Comparison of ENCODE assay signal across 20 cellular contexts in genomic region chr4:53557601-53558000, GRCh38. TPM values are rescaled to one million over a fixed set of nuclear protein-coding genes. Genes with fewer than 3 reads are reported as not detected.
DNase-seq lines count a peak whose midpoint lies in the region; ATAC-seq and TF ChIP-seq lines count a peak whose summit lies in the region.
"Had no signal": no experiment of that assay in that cellular context is flagged by ENCODE, and none has a peak within 500 bp of the region (broad histone marks: within the 10 kb centered on the region; RNA-seq: fewer than 3 reads in every experiment).

No MANE protein-coding gene starts in this region.

- no peak for TF ChIP-seq CTCF in astrocyte of the cerebellum (IDR thresholded peaks at IDR 0.05; ENCODE audit: low read depth, low read length, missing control alignments)

- peak; percentile 41 to 49 for ATAC-seq in left cardiac atrium
- no peak for ATAC-seq in Right ventricle myocardium inferior
- no peak for ATAC-seq in naive thymus-derived CD8-positive, alpha-beta T cell
- ATAC-seq: stimulated activated naive B cell treated with anti-CD40 and anti-IgM and Interleukin-4, amounts not matched to agents 10 μg/mL and 1 μg/mL and 100 μg/mL, for 72 hours had no signal

- no peaks in the 10 kb centered on the region for H3K9me3 ChIP-seq in effector memory CD4-positive, alpha-beta T cell (ENCODE audit: control insufficient read depth, low read length)
- H3K9me3 ChIP-seq: neutrophil, SJCRH30, transverse colon had no signal

- no peaks in the 10 kb centered on the region for H3K27me3 ChIP-seq in effector memory CD4-positive, alpha-beta T cell (replicated peaks; ENCODE audit: control insufficient read depth, insufficient read depth, low read length, poor library complexity, severe bottlenecking)
- H3K27me3 ChIP-seq: neutrophil, SJCRH30, transverse colon had no signal

- H3K36me3 Mint-ChIP-seq in naive thymus-derived CD8-positive, alpha-beta T cell, result no peaks in the 10 kb centered on the region
- H3K36me3 Mint-ChIP-seq: stimulated activated naive B cell treated with anti-CD40 and anti-IgM and Interleukin-4, amounts not matched to agents 10 μg/mL and 1 μg/mL and 100 μg/mL, for 72 hours had no signal

- H3K27ac Mint-ChIP-seq in naive thymus-derived CD8-positive, alpha-beta T cell, result no peak overlapping the region
- H3K27ac Mint-ChIP-seq: activated T-helper 2 cell treated with anti-CD3 and anti-CD28 coated beads, Interferon-gamma antibody, Interleukin-2, Interleukin-4, amounts not matched to agents 10 μg/mL and 5 μg/mL and 100 μg/mL, durations not matched to agents 14 hours and 24 hours and 36 hours; stimulated activated naive B cell treated with anti-CD40 and anti-IgM and Interleukin-4, amounts not matched to agents 10 μg/mL and 1 μg/mL and 100 μg/mL, for 72 hours had no signal

- peaks cover 0 to 13% (median 6%) of the 10 kb centered on the region in 5 donors for H3K27me3 Mint-ChIP-seq in naive thymus-derived CD8-positive, alpha-beta T cell

- POLR2A ChIA-PET in naive thymus-derived CD8-positive, alpha-beta T cell (lab: Charles Lee), result no interaction called here

- peak overlapping the region; percentile 11 for H3K4me3 ChIP-seq in astrocyte of the cerebellum (ENCODE audit: low read depth, low read length)
- H3K4me3 ChIP-seq in effector memory CD4-positive, alpha-beta T cell (ENCODE audit: insufficient read depth, low read depth, low read length, poor library complexity, severe bottlenecking), result no peak overlapping the region
- H3K4me3 ChIP-seq: SJCRH30, transverse colon had no signal

- H3K4me3 Mint-ChIP-seq in naive thymus-derived CD8-positive, alpha-beta T cell, result no peak overlapping the region
- H3K4me3 Mint-ChIP-seq: central memory CD8-positive, alpha-beta T cell; stimulated activated naive B cell treated with anti-CD40 and anti-IgM and Interleukin-4, amounts not matched to agents 10 μg/mL and 1 μg/mL and 100 μg/mL, for 72 hours had no signal

- no peaks in the 10 kb centered on the region for H3K9me3 Mint-ChIP-seq in naive thymus-derived CD8-positive, alpha-beta T cell
- H3K9me3 Mint-ChIP-seq: activated T-helper 2 cell treated with anti-CD3 and anti-CD28 coated beads, Interferon-gamma antibody, Interleukin-2, Interleukin-4, amounts not matched to agents 10 μg/mL and 5 μg/mL and 100 μg/mL, durations not matched to agents 14 hours and 24 hours and 36 hours; central memory CD8-positive, alpha-beta T cell; stimulated activated naive B cell treated with anti-CD40 and anti-IgM and Interleukin-4, amounts not matched to agents 10 μg/mL and 1 μg/mL and 100 μg/mL, for 72 hours had no signal

- peak overlapping the region; percentile 64 for H3K27ac ChIP-seq in temporal lobe (ENCODE audit: low read depth, low read length)
- no peak overlapping the region for H3K27ac ChIP-seq in effector memory CD4-positive, alpha-beta T cell (ENCODE audit: insufficient read depth, low read length, poor library complexity, severe bottlenecking)
- H3K27ac ChIP-seq: C4-2B, neutrophil, SJCRH30, transverse colon had no signal

- in situ Hi-C loops in astrocyte of the cerebellum (cut with HindIII; ENCODE audit: low sequenced_read_pairs), result no loop called here

- intact Hi-C loops in left cardiac atrium (cut with DNase I), result no loop called here
- intact Hi-C loops in Right ventricle myocardium inferior (cut with DNase I), result no loop called here

- DNase-seq in left cardiac atrium (no peak), Right ventricle myocardium inferior (ENCODE audit: missing footprints) (no peak), astrocyte of the cerebellum (ENCODE audit: low read depth) (no peak), inferior parietal cortex (ENCODE audit: extremely low spot score) (peak; percentile 34)
- DNase-seq in effector CD4-positive, alpha-beta T cell, result no peak
- DNase-seq in effector memory CD4-positive, alpha-beta T cell, result no peak
- no peak for DNase-seq in naive thymus-derived CD8-positive, alpha-beta T cell
- DNase-seq: activated CD4-positive, CD25-positive, alpha-beta regulatory T cell treated with anti-CD3 and anti-CD28 coated beads, Interleukin-2, amount 50 U/mL, for 72 hours; DMS153; NCI-H1092; stimulated activated naive B cell treated with anti-CD40 and anti-IgM and Interleukin-4, amounts not matched to agents 10 μg/mL and 1 μg/mL and 100 μg/mL, for 72 hours; transverse colon had no signal

- H3K4me1 Mint-ChIP-seq in naive thymus-derived CD8-positive, alpha-beta T cell, result no peaks in the 10 kb centered on the region
- H3K4me1 Mint-ChIP-seq: central memory CD8-positive, alpha-beta T cell; stimulated activated naive B cell treated with anti-CD40 and anti-IgM and Interleukin-4, amounts not matched to agents 10 μg/mL and 1 μg/mL and 100 μg/mL, for 72 hours had no signal

- H3K4me1 ChIP-seq in effector memory CD4-positive, alpha-beta T cell (ENCODE audit: control insufficient read depth, insufficient read depth, low read length, poor library complexity, severe bottlenecking), result no peaks in the 10 kb centered on the region

- no peaks in the 10 kb centered on the region for H3K36me3 ChIP-seq in effector memory CD4-positive, alpha-beta T cell (ENCODE audit: control insufficient read depth, insufficient read depth, low read length)
- H3K36me3 ChIP-seq: neutrophil, SJCRH30, transverse colon had no signal

RNA-seq across cellular contexts. Expression of gene LNX1, which starts 33.7 kb away (rescaled TPM):
- 10 to 100 TPM in 1 of 2 donors, 1 to 10 TPM in 1; 5.9 to 11.5 TPM for total RNA-seq in left cardiac atrium
- total RNA-seq in Right ventricle myocardium inferior, result 11.2 TPM
- 36.9 TPM for total RNA-seq in temporal lobe
- not detected for total RNA-seq in naive thymus-derived CD8-positive, alpha-beta T cell
- under 1 TPM; 0.32 to 0.52 (median 0.43) TPM for polyA plus RNA-seq in naive thymus-derived CD8-positive, alpha-beta T cell
- total RNA-seq: activated CD8-positive, alpha-beta memory T cell treated with anti-CD3 and anti-CD28 coated beads for 36 hours; activated T-helper 2 cell treated with anti-CD3 and anti-CD28 coated beads, Interferon-gamma antibody, Interleukin-2, Interleukin-4, amounts not matched to agents 10 μg/mL and 5 μg/mL and 100 μg/mL, durations not matched to agents 14 hours and 24 hours and 36 hours; T-helper 2 cell treated with Interferon-gamma antibody and Interleukin-4, amounts not matched to agents 100 ng/mL and 5 ng/mL, for 36 hours had no signal

Comparison
In these comparisons a context has a peak if more than half of its experiments do, and no peak if none do; other contexts are left out.
1. ATAC-seq: peak in left cardiac atrium (2 of 2); none in Right ventricle myocardium inferior (single experiment) and naive thymus-derived CD8-positive, alpha-beta T cell (0 of 2).
2. RNA of gene LNX1, which starts 33.7 kb away (total RNA-seq): 36.9 TPM in temporal lobe (single experiment), 5.9 to 11.5 TPM in left cardiac atrium and 11.2 TPM in Right ventricle myocardium inferior (single experiment); not detected in naive thymus-derived CD8-positive, alpha-beta T cell; every median in the first group is over 4 times any median in the second.